Comparison of ENCODE assay signal across 11 cellular contexts in the genomic region with DNA sequence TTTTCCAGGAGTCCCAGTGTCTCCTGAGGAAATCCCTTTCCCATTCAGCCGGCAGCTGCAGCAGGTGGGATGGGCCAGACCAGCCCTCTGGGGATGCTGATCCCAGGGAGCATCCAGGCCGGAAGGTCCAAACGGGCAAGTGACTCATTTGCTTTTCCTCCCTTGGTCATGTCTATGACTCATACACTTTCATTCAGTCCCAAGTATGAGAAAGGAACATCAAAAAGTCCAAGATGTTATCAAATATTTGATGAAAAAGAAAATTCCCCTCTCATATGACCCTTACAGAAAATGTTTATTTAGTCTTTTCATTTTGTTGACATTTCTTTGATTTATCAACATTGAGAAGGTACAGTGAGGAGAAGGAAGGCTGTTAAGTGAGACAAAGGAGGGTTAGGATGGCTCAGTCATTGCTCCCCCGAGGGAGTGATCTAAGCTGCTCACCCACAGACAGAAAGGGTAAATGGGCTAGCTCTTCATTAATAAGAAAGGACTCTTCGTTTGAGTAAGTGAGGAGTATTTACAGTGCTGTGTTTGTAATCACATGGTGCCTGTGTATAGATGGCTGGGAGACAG.
DNase-seq lines count a peak whose midpoint lies in the region; ATAC-seq and TF ChIP-seq lines count a peak whose summit lies in the region.
"Had no signal": no experiment of that assay in that cellular context is flagged by ENCODE, and none has a peak within 500 bp of the region (broad histone marks: within the 10 kb centered on the region; RNA-seq: fewer than 3 reads in every experiment).

No MANE protein-coding gene starts in this region.

- H3K4me1 ChIP-seq in body of pancreas (peaks cover 3% of the 10 kb centered on the region), left lung (peaks cover 6 to 34% of the 10 kb centered on the region in 2 donors)
- H3K4me1 ChIP-seq in CD8-positive, alpha-beta T cell (ENCODE audit: insufficient read depth, low read length): no peaks in the 10 kb centered on the region

- TF ChIP-seq CTCF in 22Rv1 (IDR thresholded peaks at IDR 0.05) (no peak), body of pancreas (IDR thresholded peaks at IDR 0.05) (no peak), left lung (IDR thresholded peaks at IDR 0.05) (no peak)
- TF ChIP-seq CTCF in CD8-positive, alpha-beta T cell (IDR thresholded peaks at IDR 0.05): no peak

- peaks cover under 1% of the 10 kb centered on the region for H3K9me3 Mint-ChIP-seq in CD8-positive, alpha-beta T cell

- ATAC-seq in body of pancreas (peak; percentile 70), left lung (peak; percentile 80), HG02759 (IDR thresholded peaks at IDR 0.05; ENCODE audit: unreplicated experiment) (no peak), GM19351 (IDR thresholded peaks at IDR 0.05; ENCODE audit: unreplicated experiment) (no peak)
- no peak for ATAC-seq in CD8-positive, alpha-beta T cell

- 40 to 54% methylated on average over 5 of the region's 5 CpGs for WGBS in body of pancreas, 2 donors

- H3K36me3 ChIP-seq in body of pancreas (replicated peaks in 1 of 2; ENCODE audit: insufficient read depth in 1 of 2, low read depth in 2 of 2): no peaks in the 10 kb centered on the region
- no peaks in the 10 kb centered on the region for H3K36me3 ChIP-seq in left lung
- H3K36me3 ChIP-seq in CD8-positive, alpha-beta T cell (ENCODE audit: insufficient read depth, low read length): no peaks in the 10 kb centered on the region

- H3K4me3 ChIP-seq in body of pancreas (no peak overlapping the region), left lung (no peak overlapping the region)
- no peak overlapping the region for H3K4me3 ChIP-seq in CD8-positive, alpha-beta T cell (ENCODE audit: low read depth, low read length)

- H3K27ac ChIP-seq in 22Rv1: 0 out of 2 replicates have a peak overlapping the region, but pooled peaks have one; percentile 22
- peak overlapping the region in 1 of 4 donors; percentile 26 for H3K27ac ChIP-seq in body of pancreas
- peak overlapping the region in 1 of 2 donors; percentile 60 for H3K27ac ChIP-seq in left lung
- no peak overlapping the region for H3K27ac ChIP-seq in CD8-positive, alpha-beta T cell (ENCODE audit: low read depth, low read length)

- H3K9me3 ChIP-seq in body of pancreas: no peaks in the 10 kb centered on the region
- H3K9me3 ChIP-seq in left lung: peaks cover 0 to 2% of the 10 kb centered on the region in 2 donors
- H3K9me3 ChIP-seq in CD8-positive, alpha-beta T cell (ENCODE audit: low read length): no peaks in the 10 kb centered on the region

- no peak for TF ChIP-seq POLR2A in body of pancreas (IDR thresholded peaks at IDR 0.05)

- H3K27me3 Mint-ChIP-seq in CD8-positive, alpha-beta T cell (ENCODE audit: low read depth): no peaks in the 10 kb centered on the region

- H3K27ac Mint-ChIP-seq in CD8-positive, alpha-beta T cell: no peak overlapping the region

- H3K36me3 Mint-ChIP-seq in CD8-positive, alpha-beta T cell: no peaks in the 10 kb centered on the region
- H3K36me3 Mint-ChIP-seq: brain had no signal

- CTCF ChIA-PET in CD8-positive, alpha-beta T cell (lab: Charles Lee): interaction anchor here (1.0 kb wide), 1 partner anchor 14 kb away, joined by 3 read pairs; no protein-coding TSS in a partner anchor

- intact Hi-C loops in body of pancreas (cut with DNase I): no loop called here
- intact Hi-C loops in left lung (cut with DNase I): no loop called here
- intact Hi-C loops in CD8-positive, alpha-beta T cell (cut with DNase I, micrococcal nuclease): no loop called here

- no peaks in the 10 kb centered on the region for H3K4me1 Mint-ChIP-seq in CD8-positive, alpha-beta T cell (ENCODE audit: low read depth)
- H3K4me1 Mint-ChIP-seq: brain had no signal

- no peaks in the 10 kb centered on the region for H3K27me3 ChIP-seq in body of pancreas
- no peaks in the 10 kb centered on the region for H3K27me3 ChIP-seq in left lung
- no peaks in the 10 kb centered on the region for H3K27me3 ChIP-seq in CD8-positive, alpha-beta T cell (ENCODE audit: insufficient read depth, low read length)

- H3K4me3 Mint-ChIP-seq in CD8-positive, alpha-beta T cell: no peak overlapping the region
- H3K4me3 Mint-ChIP-seq: brain had no signal

- POLR2A ChIA-PET in CD8-positive, alpha-beta T cell (lab: Charles Lee): no interaction called here

- DNase-seq in HPDE6-E6E7 (ENCODE audit: extremely low spot score) (peak; percentile 67), body of pancreas (peak; percentile 19 to 55 (median 30)), left lung (peak in 1 of 2 donors; percentile 55), globus pallidus (ENCODE audit: low spot score) (no peak)
- DNase-seq in CD8-positive, alpha-beta T cell: no peak
- DNase-seq: GF-D8; stimulated activated CD4-positive, alpha-beta T cell treated with anti-CD3 and anti-CD28 coated beads, Interleukin-2, amount 100 ng/mL, for 48 hours had no signal

Comparison
In these comparisons a context has a peak if more than half of its experiments do, and no peak if none do; other contexts are left out.
1. DNase-seq: peak in HPDE6-E6E7 (single experiment) and body of pancreas (4 of 4); none in CD8-positive, alpha-beta T cell (0 of 7) and globus pallidus (single experiment).
2. ATAC-seq: peak in body of pancreas (single experiment) and left lung (single experiment); none in HG02759 (single experiment), CD8-positive, alpha-beta T cell (single experiment) and GM19351 (single experiment).